Comparison of ENCODE assay signal across 14 cellular contexts in the genomic region with DNA sequence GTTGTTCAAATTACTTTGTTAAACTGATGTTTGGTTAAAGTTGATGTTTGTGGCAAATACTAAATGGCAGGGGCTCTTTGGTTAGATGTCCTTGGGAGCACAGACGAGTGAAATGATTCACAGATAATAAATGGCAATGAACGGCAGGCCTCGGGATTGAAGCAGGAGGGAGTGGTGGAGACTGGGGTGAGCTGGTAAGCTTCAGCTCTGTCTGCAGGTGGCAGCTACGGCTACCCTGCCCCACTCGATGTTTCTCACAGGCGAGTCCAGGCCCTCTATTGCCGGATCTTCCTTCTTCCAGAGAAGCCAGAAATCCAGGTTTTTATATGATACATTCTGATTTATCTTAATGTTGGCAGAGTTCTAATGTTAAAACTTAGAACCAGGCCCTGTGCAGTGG.
"Had no signal": no experiment of that assay in that cellular context is flagged by ENCODE, and none has a peak within 500 bp of the region (broad histone marks: within the 10 kb centered on the region; RNA-seq: fewer than 3 reads in every experiment).

No MANE protein-coding gene starts in this region.

- DNase-seq: activated CD4-positive, CD25-positive, alpha-beta regulatory T cell treated with anti-CD3 and anti-CD28 coated beads, Interleukin-2, amount 50 U/mL, for 72 hours; activated CD8-positive, alpha-beta memory T cell treated with anti-CD3 and anti-CD28 coated beads, Interleukin-2, amount 50 U/mL, for 4 hours; activated CD8-positive, alpha-beta T cell treated with anti-CD3 and anti-CD28 coated beads for 36 hours; activated naive CD4-positive, alpha-beta T cell treated with Interleukin-2 at 50 U/mL for 16 hours; cerebellar nuclear complex; esophagus squamous epithelium; foreskin fibroblast; glutamatergic neuron; left cardiac atrium; ovary; SIG-M5; stimulated activated CD4-positive, alpha-beta T cell treated with anti-CD3 and anti-CD28 coated beads, Interleukin-12 subunit alpha, Interleukin-12 subunit beta, amount 100 ng/mL, for 4 hours; stimulated activated naive CD4-positive, alpha-beta T cell treated with Interleukin-2 at 50 U/mL for 16 hours; tibial artery had no signal

- H3K27me3 ChIP-seq: esophagus squamous epithelium, ovary, tibial artery had no signal

- H3K27me3 Mint-ChIP-seq: activated CD8-positive, alpha-beta T cell treated with anti-CD3 and anti-CD28 coated beads for 36 hours had no signal

- H3K4me3 Mint-ChIP-seq: activated CD8-positive, alpha-beta T cell treated with anti-CD3 and anti-CD28 coated beads for 36 hours had no signal

- H3K9me3 Mint-ChIP-seq: activated CD8-positive, alpha-beta T cell treated with anti-CD3 and anti-CD28 coated beads for 36 hours had no signal

- H3K9me3 ChIP-seq: esophagus squamous epithelium, ovary, tibial artery had no signal

- H3K4me3 ChIP-seq: esophagus squamous epithelium, ovary, tibial artery had no signal

- H3K36me3 ChIP-seq: ovary had no signal

- H3K27ac ChIP-seq: esophagus squamous epithelium, ovary, tibial artery had no signal

- H3K4me1 ChIP-seq: esophagus squamous epithelium had no signal

- ATAC-seq: activated CD8-positive, alpha-beta T cell treated with anti-CD3 and anti-CD28 coated beads for 36 hours; left cardiac atrium had no signal
